Comparison of ENCODE assay signal across 16 cellular contexts in the genomic region with DNA sequence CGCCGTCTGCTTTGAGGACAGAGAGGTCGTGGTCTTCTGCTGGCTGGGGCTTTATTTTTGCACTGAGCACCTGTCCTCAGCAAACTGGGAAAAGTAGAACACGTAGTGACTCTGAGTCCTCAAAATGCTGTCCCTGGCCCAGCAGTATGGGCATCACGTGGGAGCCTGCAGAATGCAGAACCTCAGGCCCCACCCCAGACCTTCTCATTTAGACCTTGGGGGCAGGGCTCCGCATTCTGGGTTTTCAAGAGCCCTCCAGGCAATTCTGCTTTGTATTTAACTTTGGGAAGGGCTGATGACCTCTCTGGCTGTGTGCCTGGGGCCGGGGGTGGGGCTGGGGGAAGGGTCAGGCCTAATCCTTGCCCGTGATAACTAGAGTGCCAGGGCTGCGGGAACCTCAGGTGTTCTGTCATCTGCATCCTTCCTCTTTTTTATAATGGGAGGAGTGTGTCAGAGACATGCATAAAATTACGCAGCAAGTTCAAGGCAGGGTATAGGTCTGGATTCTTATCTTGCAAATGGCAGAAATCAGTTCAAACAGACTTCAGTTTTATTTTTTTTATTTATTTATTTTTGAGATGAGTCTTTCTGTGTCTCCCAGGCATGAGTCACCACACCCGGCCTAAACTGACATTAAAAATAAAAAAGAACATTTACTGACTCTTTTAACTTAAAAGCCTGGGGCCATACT. TPM values are rescaled to one million over a fixed set of nuclear protein-coding genes. Genes with fewer than 3 reads are reported as not detected.
A peak's percentile ranks its signal among the peaks of the same experiment; 100 is the strongest.
DNase-seq lines count a peak whose midpoint lies in the region; ATAC-seq, FAIRE-seq and TF ChIP-seq lines count a peak whose summit lies in the region.
"Had no signal": no experiment of that assay in that cellular context is flagged by ENCODE, and none has a peak within 500 bp of the region (broad histone marks: within the 10 kb centered on the region; RNA-seq: fewer than 3 reads in every experiment).

No MANE protein-coding gene starts in this region.

- no peak for TF ChIP-seq CTCF in astrocyte (IDR thresholded peaks at IDR 0.05; ENCODE audit: insufficient read depth, low read depth, low read length)

- no peak overlapping the region for H3K4me3 Mint-ChIP-seq in astrocyte (ENCODE audit: unreplicated experiment)
- H3K4me3 Mint-ChIP-seq: natural killer cell treated with Interleukin-12 subunit alpha and Interleukin-12 subunit beta and Interleukin-15 and Interleukin-18, amount 100 ng/mL, for 72 hours had no signal

- peak overlapping the region; percentile 16 for H3K4me2 ChIP-seq in astrocyte (ENCODE audit: low read length)

- peaks cover 3% of the 10 kb centered on the region for H3K36me3 Mint-ChIP-seq in astrocyte (ENCODE audit: low read depth, unreplicated experiment)
- H3K36me3 Mint-ChIP-seq: natural killer cell treated with Interleukin-12 subunit alpha and Interleukin-12 subunit beta and Interleukin-15 and Interleukin-18, amount 100 ng/mL, for 72 hours had no signal

- H3K9me3 ChIP-seq in astrocyte (ENCODE audit: insufficient read depth, low read depth, low read length) = no peaks in the 10 kb centered on the region
- H3K9me3 ChIP-seq: heart left ventricle had no signal

- no peaks in the 10 kb centered on the region for H3K27me3 Mint-ChIP-seq in astrocyte (ENCODE audit: low read depth, unreplicated experiment)
- H3K27me3 Mint-ChIP-seq: natural killer cell treated with Interleukin-12 subunit alpha and Interleukin-12 subunit beta and Interleukin-15 and Interleukin-18, amount 100 ng/mL, for 72 hours had no signal

- no peak overlapping the region for H3K27ac Mint-ChIP-seq in astrocyte (ENCODE audit: unreplicated experiment)

- peaks cover 28% of the 10 kb centered on the region for H3K4me1 Mint-ChIP-seq in astrocyte (ENCODE audit: low read depth, unreplicated experiment)

- FAIRE-seq in astrocyte (lab: Jason Lieb, UNC) = no peak
- FAIRE-seq in RCC 7860 (lab: Jason Lieb, UNC) = no peak

- no peak for ATAC-seq in HG03457 (IDR thresholded peaks at IDR 0.05; ENCODE audit: unreplicated experiment)
- ATAC-seq in GM18873 (IDR thresholded peaks at IDR 0.05; ENCODE audit: low FRiP score, unreplicated experiment) = no peak
- ATAC-seq: natural killer cell treated with Interleukin-12 subunit alpha and Interleukin-12 subunit beta and Interleukin-15 and Interleukin-18, amount 100 ng/mL, for 72 hours had no signal

- no peak overlapping the region for H3K4me3 ChIP-seq in astrocyte (ENCODE audit: insufficient read depth, low read depth, low read length)
- H3K4me3 ChIP-seq: heart left ventricle had no signal

- peaks cover 42% of the 10 kb centered on the region for H3K79me2 ChIP-seq in astrocyte (ENCODE audit: insufficient read depth, low read length)

- H3K36me3 ChIP-seq in astrocyte (ENCODE audit: insufficient read depth, low read length) = peaks cover 2% of the 10 kb centered on the region

- H4K20me1 ChIP-seq in astrocyte (ENCODE audit: insufficient read depth, low read length) = peaks cover 36% of the 10 kb centered on the region

- peak; percentile 27 for DNase-seq in DMS79 (lab: John Stamatoyannopoulos, UW)
- DNase-seq in astrocyte (ENCODE audit: low read depth) = no peak
- DNase-seq in myocyte (ENCODE audit: low read depth) = peak; percentile 72
- DNase-seq in activated gamma-delta T cell treated with Interleukin-2 at 50 U/mL for 16 hours = no peak
- DNase-seq in RCC 7860 (ENCODE audit: low spot score) = no peak
- DNase-seq: activated CD4-positive, alpha-beta T cell treated with anti-CD3 and anti-CD28 coated beads for 48 hours; aorta; DMS 273 treated with DMSO at 0.1 percent for 48 hours; heart left ventricle; Karpas-422; OCI-M1; stimulated activated CD4-positive, alpha-beta T cell treated with anti-CD3 and anti-CD28 coated beads, Interleukin-4, amount 100 ng/mL, for 1 hour had no signal

- no peaks in the 10 kb centered on the region for H3K9me3 Mint-ChIP-seq in astrocyte (ENCODE audit: unreplicated experiment)
- H3K9me3 Mint-ChIP-seq: natural killer cell treated with Interleukin-12 subunit alpha and Interleukin-12 subunit beta and Interleukin-15 and Interleukin-18, amount 100 ng/mL, for 72 hours had no signal

- TF ChIP-seq RAD21 in Ishikawa (IDR thresholded peaks at IDR 0.05; ENCODE audit: low read depth) = no peak

- H2AFZ ChIP-seq in astrocyte (ENCODE audit: low read depth, low read length) = no peak overlapping the region

- H3K27ac ChIP-seq in astrocyte (ENCODE audit: low read depth, low read length) = peak overlapping the region; percentile 6

- H3K4me1 ChIP-seq in astrocyte (ENCODE audit: insufficient read depth, low read length) = peaks cover 45% of the 10 kb centered on the region

- TF ChIP-seq EP300 in Ishikawa (IDR thresholded peaks at IDR 0.05; ENCODE audit: borderline replicate concordance) = no peak

- no peaks in the 10 kb centered on the region for H3K27me3 ChIP-seq in astrocyte (ENCODE audit: insufficient read depth, low read length)
- H3K27me3 ChIP-seq: heart left ventricle had no signal

- no peak overlapping the region for H3K9ac ChIP-seq in astrocyte (ENCODE audit: low read length)

TF ChIP-seq in Ishikawa, 13 proteins besides CTCF, POLR2A, EP300 and RAD21:
- TF ChIP-seq, protein P1, sequence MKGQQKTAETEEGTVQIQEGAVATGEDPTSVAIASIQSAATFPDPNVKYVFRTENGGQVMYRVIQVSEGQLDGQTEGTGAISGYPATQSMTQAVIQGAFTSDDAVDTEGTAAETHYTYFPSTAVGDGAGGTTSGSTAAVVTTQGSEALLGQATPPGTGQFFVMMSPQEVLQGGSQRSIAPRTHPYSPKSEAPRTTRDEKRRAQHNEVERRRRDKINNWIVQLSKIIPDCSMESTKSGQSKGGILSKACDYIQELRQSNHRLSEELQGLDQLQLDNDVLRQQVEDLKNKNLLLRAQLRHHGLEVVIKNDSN (IDR thresholded peaks at IDR 0.05) = peak; percentile 60; the same call in 1 of the 2 replicates
- TF ChIP-seq TAF1 (IDR thresholded peaks at IDR 0.05; ENCODE audit: low read depth) = no peak

RNA-seq across cellular contexts. Expression of a gene that starts 11.1 kb away (rescaled TPM):
- total RNA-seq in astrocyte (18.6 and 24.2 TPM in 2 replicates), myocyte (63.3 and 79.9 TPM in 2 replicates)
- 45.9 TPM for polyA plus RNA-seq in myocyte (2012)

Comparison
In these comparisons a context has a peak if more than half of its experiments do, and no peak if none do; other contexts are left out.
1. DNase-seq: peak in DMS79 (single experiment) and myocyte (single experiment); none in astrocyte (single experiment), activated gamma-delta T cell treated with Interleukin-2 at 50 U/mL for 16 hours (single experiment) and RCC 7860 (single experiment).